In genomic region chr19:10580979-10581631, GRCh38 we compare ENCODE assay signal across 8 cellular contexts. TPM values are rescaled to one million over a fixed set of nuclear protein-coding genes. Genes with fewer than 3 reads are reported as not detected.
A peak's percentile ranks its signal among the peaks of the same experiment; 100 is the strongest.
DNase-seq lines count a peak whose midpoint lies in the region; ATAC-seq and TF ChIP-seq lines count a peak whose summit lies in the region.

No MANE protein-coding gene starts in this region.

- CTCF ChIA-PET in IMR-90 (lab: Yijun Ruan, JAX) = interaction anchor here (0.5 to 3.1 kb wide), 16 partner anchors 10 to 284 kb away, joined by 3 to 38 read pairs (median 4); partner anchors contain the start of gene KEAP1

- H3K9me3 ChIP-seq in IMR-90 (ENCODE audit: control insufficient read depth, insufficient read depth, low read length) (no peaks in the 10 kb centered on the region), esophagus muscularis mucosa (no peaks in the 10 kb centered on the region)

- H3K27ac Mint-ChIP-seq in naive thymus-derived CD8-positive, alpha-beta T cell = peak overlapping the region in 4 of 10 donors; percentile 3 to 87 (median 62)

- no peaks in the 10 kb centered on the region for H3K79me1 ChIP-seq in IMR-90 (ENCODE audit: low read depth in 1 of 2, low read length in 2 of 2)

- intact Hi-C loops in IMR-90 (cut with micrococcal nuclease) = loop anchor here (1.0 kb wide), 2 partner anchors 63 to 118 kb away; no protein-coding TSS in a partner anchor
- intact Hi-C loops in esophagus muscularis mucosa (cut with DNase I) = loop anchor here (1.0 to 10.0 kb wide), 2 partner anchors 63 to 124 kb away; partner anchors contain the start of gene QTRT1

- peaks cover 0 to 2% (median 0%) of the 10 kb centered on the region in 5 donors for H3K27me3 Mint-ChIP-seq in naive thymus-derived CD8-positive, alpha-beta T cell

- no TSS peak for BruUV-seq in IMR-90 (replicated peaks; lab: Mats Ljungman, UMichigan)

- no peak overlapping the region for H4K5ac ChIP-seq in IMR-90 (ENCODE audit: low read depth, low read length)

- no peaks in the 10 kb centered on the region for H3K9me3 Mint-ChIP-seq in naive thymus-derived CD8-positive, alpha-beta T cell

- H4K91ac ChIP-seq in IMR-90 (ENCODE audit: insufficient read depth, low read depth, low read length) = no peak overlapping the region

- H3K27me3 ChIP-seq in IMR-90 (ENCODE audit: control insufficient read depth, insufficient read depth, low read length) (peaks cover 1% of the 10 kb centered on the region), esophagus muscularis mucosa (peaks cover 0 to 13% (median 0%) of the 10 kb centered on the region in 4 donors)

- H2BK120ac ChIP-seq in IMR-90 (ENCODE audit: low read depth, low read length) = no peak overlapping the region

- no peaks in the 10 kb centered on the region; the same call in 1 of the 2 replicates for H4K20me1 ChIP-seq in IMR-90 (ENCODE audit: insufficient read depth, low read length)

- H3K4me3 Mint-ChIP-seq in naive thymus-derived CD8-positive, alpha-beta T cell = peak overlapping the region in 2 of 10 donors; percentile 3 to 22

- H3K4me3 ChIP-seq in IMR-90 (ENCODE audit: insufficient read depth, low read depth, low read length) (no peak overlapping the region), esophagus muscularis mucosa (peak overlapping the region; percentile 22 to 33 (median 28))

- H3K23ac ChIP-seq in IMR-90 (ENCODE audit: low read depth, low read length) = no peak overlapping the region

- no peaks in the 10 kb centered on the region for H3K36me3 Mint-ChIP-seq in naive thymus-derived CD8-positive, alpha-beta T cell

- no peak overlapping the region for H3K4ac ChIP-seq in IMR-90 (ENCODE audit: low read depth, low read length)

- H3K18ac ChIP-seq in IMR-90 (ENCODE audit: low read depth, low read length) = no peak overlapping the region

- in situ Hi-C loops in IMR-90 (cut with MboI; ENCODE audit: low sequenced_read_pairs) = loop anchor here (5.0 kb wide), 1 partner anchor 61 kb away; no protein-coding TSS in a partner anchor

- H3K4me2 ChIP-seq in IMR-90 (ENCODE audit: low read depth, low read length) = peak overlapping the region; percentile 43; the same call in 1 of the 2 replicates

- peaks cover 1% of the 10 kb centered on the region; the same call in 1 of the 2 replicates for H3K4me1 ChIP-seq in IMR-90 (ENCODE audit: control insufficient read depth, insufficient read depth, low read length)
- peaks cover 5 to 11% (median 7%) of the 10 kb centered on the region in 4 donors for H3K4me1 ChIP-seq in esophagus muscularis mucosa

- H2AK9ac ChIP-seq in IMR-90 (replicated peaks; ENCODE audit: low read depth, low read length, poor library complexity) = peak overlapping the region; percentile 80

- TF ChIP-seq EP300 in esophagus muscularis mucosa (IDR thresholded peaks at IDR 0.05) = no peak

- ATAC-seq in IMR-90 (ENCODE audit: low read depth) = peak; percentile 99
- ATAC-seq in naive thymus-derived CD8-positive, alpha-beta T cell = peak; percentile 95 to 98
- no peak for ATAC-seq in GM18517 (IDR thresholded peaks at IDR 0.05; ENCODE audit: unreplicated experiment)

- dilution Hi-C loops in IMR-90 (cut with HindIII; ENCODE audit: low sequenced_read_pairs, unreplicated experiment) = no loop called here

- H3K4me1 Mint-ChIP-seq in naive thymus-derived CD8-positive, alpha-beta T cell = peaks cover 7 to 15% (median 14%) of the 10 kb centered on the region in 4 donors

- H2AK5ac ChIP-seq in IMR-90 (ENCODE audit: low read depth, low read length) = no peak overlapping the region

- H4K8ac ChIP-seq in IMR-90 (ENCODE audit: low read depth in 2 of 2, low read length in 2 of 2) = no peak overlapping the region

- H3K36me3 ChIP-seq in IMR-90 (ENCODE audit: control insufficient read depth, insufficient read depth, low read length) (no peaks in the 10 kb centered on the region), esophagus muscularis mucosa (no peaks in the 10 kb centered on the region)

- WGBS in IMR-90 (ENCODE audit: extremely low coverage in 2 of 2, insufficient read length in 1 of 2), 2 experiments = 36% methylated on average over 22 of the region's 31 CpGs; no CpG with 5 or more reads in 1 of the 2 experiments
- 33% methylated on average over 18 of the region's 31 CpGs for WGBS in esophagus muscularis mucosa

- peak; percentile 99 for TF ChIP-seq RAD21 in IMR-90 (IDR thresholded peaks at IDR 0.05; ENCODE audit: low read length)

- no peak overlapping the region for H3K9ac ChIP-seq in IMR-90 (ENCODE audit: low read depth, low read length)

- peak overlapping the region; percentile 91 for H2AFZ ChIP-seq in IMR-90 (replicated peaks; ENCODE audit: low read length, poor library complexity)

- H3K27ac ChIP-seq in IMR-90 (ENCODE audit: insufficient read depth, low read length) (no peak overlapping the region), esophagus muscularis mucosa (replicated peaks in 1 of 4) (no peak overlapping the region)

- H2BK20ac ChIP-seq in IMR-90 (ENCODE audit: low read depth, low read length) = no peak overlapping the region

- TF ChIP-seq CTCF in IMR-90 (conservative IDR thresholded peaks at IDR 0.05; ENCODE audit: low read depth, low read length) (peak; percentile 99), esophagus muscularis mucosa (IDR thresholded peaks at IDR 0.05) (peak; percentile 97 to 99 (median 98))

- POLR2A ChIA-PET in IMR-90 (lab: Charles Lee; ENCODE audit: unreplicated experiment) = interaction anchor here (0.6 kb wide), 2 partner anchors 24 to 81 kb away, joined by 5 to 8 read pairs; no protein-coding TSS in a partner anchor
- POLR2A ChIA-PET in naive thymus-derived CD8-positive, alpha-beta T cell (lab: Charles Lee) = interaction anchor here (0.6 to 4.7 kb wide), 19 partner anchors 8 to 121 kb away, joined by 3 to 64 read pairs (median 4); partner anchors contain the start of gene QTRT1

- H3K14ac ChIP-seq in IMR-90 (replicated peaks; ENCODE audit: low read depth, low read length) = no peak overlapping the region

- peak; percentile 48; the same call in 1 of the 2 replicates for TF ChIP-seq POLR2A in IMR-90 (IDR thresholded peaks at IDR 0.05; ENCODE audit: low read depth, low read length)
- TF ChIP-seq POLR2A in esophagus muscularis mucosa (IDR thresholded peaks at IDR 0.05; ENCODE audit: low read depth) = no peak

- DNase-seq in DMS 273 treated with DMSO at 0.1 percent for 48 hours (lab: John Stamatoyannopoulos, UW) (peak; percentile 80), IMR-90 (peak; percentile 90), OCI-M2 (lab: John Stamatoyannopoulos, UW; ENCODE audit: unreplicated experiment) (peak; percentile 100), activated T-cell treated with anti-CD3 and anti-CD28 coated beads for 1 hour (ENCODE audit: low read depth) (peak; percentile 90), esophagus muscularis mucosa (ENCODE audit: extremely low spot score) (peak; percentile 98)
- DNase-seq in naive thymus-derived CD8-positive, alpha-beta T cell = peak; percentile 77 to 94 (median 86)
- peak; percentile 77 to 83 for DNase-seq in stimulated activated CD8-positive, alpha-beta memory T cell treated with anti-CD3 and anti-CD28 coated beads, Interleukin-7, amount 100 ng/mL, for 4 hours (ENCODE audit: low read depth in 2 of 2)

- no peak overlapping the region for H2BK5ac ChIP-seq in IMR-90 (ENCODE audit: low read depth, low read length, poor library complexity, severe bottlenecking)

- H3K9me1 ChIP-seq in IMR-90 (ENCODE audit: insufficient read depth, low read length) = no peaks in the 10 kb centered on the region

- H2BK15ac ChIP-seq in IMR-90 (ENCODE audit: low read depth, low read length) = no peak overlapping the region

- H3K56ac ChIP-seq in IMR-90 (ENCODE audit: extremely low read depth, insufficient read depth, low read length) = no peak overlapping the region

TF ChIP-seq in IMR-90, 13 proteins besides CTCF, POLR2A, EP300 and RAD21 (continues in another document):
- TF ChIP-seq RFX5 (IDR thresholded peaks at IDR 0.05; ENCODE audit: low read depth, low read length) = no peak

RNA-seq across cellular contexts. Expression of gene AP1M2, which starts 6.0 kb away (rescaled TPM):
- total RNA-seq in IMR-90 (2012; rRNA removed) = not detected in 2 replicates
- polyA plus RNA-seq in IMR-90 (2012; rRNA removed) = 0.17 and 0.37 TPM in 2 replicates
- 0.22 and 0.26 TPM in 2 replicates for polyA plus RNA-seq in IMR-90 (2012; cell fraction: cytosol; rRNA removed)
- 0.25 TPM in 1 of 2 replicates, not detected in the other for polyA plus RNA-seq in IMR-90 (2012; cell fraction: nucleus; rRNA removed; ENCODE audit: low replicate concordance)
- total RNA-seq in esophagus muscularis mucosa = not detected
- not detected for total RNA-seq in naive thymus-derived CD8-positive, alpha-beta T cell
- polyA plus RNA-seq in naive thymus-derived CD8-positive, alpha-beta T cell = under 1 TPM in 1 of 3 donors, not detected in 2; 0.25 TPM

RNA-seq across cellular contexts. Expression of gene CDKN2D, which starts 12.3 kb away (rescaled TPM):
- total RNA-seq in IMR-90 (2012; rRNA removed) (3.6 and 3.9 TPM in 2 replicates), esophagus muscularis mucosa (10 to 100 TPM; 11.2 to 30.0 (median 18.3) TPM)
- polyA plus RNA-seq in IMR-90 (2012; rRNA removed) = 8.5 and 9.3 TPM in 2 replicates
- 3.6 and 11.0 TPM in 2 replicates for polyA plus RNA-seq in IMR-90 (2012; cell fraction: cytosol; rRNA removed)
- 3.6 and 5.5 TPM in 2 replicates for polyA plus RNA-seq in IMR-90 (2012; cell fraction: nucleus; rRNA removed; ENCODE audit: low replicate concordance)
- 10 to 100 TPM; 27.2 to 28.1 TPM for total RNA-seq in naive thymus-derived CD8-positive, alpha-beta T cell
- polyA plus RNA-seq in naive thymus-derived CD8-positive, alpha-beta T cell = 100 to 1,000 TPM in 2 of 3 donors, 10 to 100 TPM in 1; 81.6 to 145 (median 108) TPM

RNA-seq across cellular contexts. Expression of gene KRI1, which starts 15.3 kb away (rescaled TPM):
- total RNA-seq in IMR-90 (2012; rRNA removed) = 5.7 and 7.8 TPM in 2 replicates
- polyA plus RNA-seq in IMR-90 (2012; rRNA removed) = 12.9 and 13.3 TPM in 2 replicates
- 7.1 and 11.1 TPM in 2 replicates for polyA plus RNA-seq in IMR-90 (2012; cell fraction: cytosol; rRNA removed)
- 50.6 and 58.6 TPM in 2 replicates for polyA plus RNA-seq in IMR-90 (2012; cell fraction: nucleus; rRNA removed; ENCODE audit: low replicate concordance)
- total RNA-seq in esophagus muscularis mucosa = 10 to 100 TPM; 13.7 to 23.9 (median 16.0) TPM
- total RNA-seq in naive thymus-derived CD8-positive, alpha-beta T cell = 10 to 100 TPM; 57.8 to 68.4 TPM
- polyA plus RNA-seq in naive thymus-derived CD8-positive, alpha-beta T cell = 10 to 100 TPM; 12.8 to 46.9 (median 20.9) TPM

RNA-seq across cellular contexts. Expression of gene ATG4D, which starts 37.4 kb away (rescaled TPM):
- total RNA-seq in IMR-90 (2012; rRNA removed) (8.2 and 9.2 TPM in 2 replicates), esophagus muscularis mucosa (10 to 100 TPM; 18.2 to 44.1 (median 29.7) TPM)
- 21.8 and 22.0 TPM in 2 replicates for polyA plus RNA-seq in IMR-90 (2012; rRNA removed)
- 14.2 and 23.7 TPM in 2 replicates for polyA plus RNA-seq in IMR-90 (2012; cell fraction: cytosol; rRNA removed)
- 67.7 and 136 TPM in 2 replicates for polyA plus RNA-seq in IMR-90 (2012; cell fraction: nucleus; rRNA removed; ENCODE audit: low replicate concordance)
- 10 to 100 TPM; 52.0 to 53.4 TPM for total RNA-seq in naive thymus-derived CD8-positive, alpha-beta T cell
- 10 to 100 TPM in 2 of 3 donors, 1 to 10 TPM in 1; 9.2 to 19.3 (median 12.2) TPM for polyA plus RNA-seq in naive thymus-derived CD8-positive, alpha-beta T cell

RNA-seq across cellular contexts. Expression of gene SLC44A2, which starts 44.2 kb away (rescaled TPM):
- 25.8 and 28.5 TPM in 2 replicates for total RNA-seq in IMR-90 (2012; rRNA removed)
- polyA plus RNA-seq in IMR-90 (2012; rRNA removed) = 62.1 and 62.9 TPM in 2 replicates
- polyA plus RNA-seq in IMR-90 (2012; cell fraction: cytosol; rRNA removed) = 44.2 and 47.4 TPM in 2 replicates
- 90.2 and 94.3 TPM in 2 replicates for polyA plus RNA-seq in IMR-90 (2012; cell fraction: nucleus; rRNA removed; ENCODE audit: low replicate concordance)
- 10 to 100 TPM; 26.2 to 71.2 (median 46.1) TPM for total RNA-seq in esophagus muscularis mucosa
- total RNA-seq in naive thymus-derived CD8-positive, alpha-beta T cell = 100 to 1,000 TPM; 268 to 270 TPM
- polyA plus RNA-seq in naive thymus-derived CD8-positive, alpha-beta T cell = 100 to 1,000 TPM; 201 to 331 (median 218) TPM
